17 cellular contexts compared by ENCODE assay signal in the genomic region with DNA sequence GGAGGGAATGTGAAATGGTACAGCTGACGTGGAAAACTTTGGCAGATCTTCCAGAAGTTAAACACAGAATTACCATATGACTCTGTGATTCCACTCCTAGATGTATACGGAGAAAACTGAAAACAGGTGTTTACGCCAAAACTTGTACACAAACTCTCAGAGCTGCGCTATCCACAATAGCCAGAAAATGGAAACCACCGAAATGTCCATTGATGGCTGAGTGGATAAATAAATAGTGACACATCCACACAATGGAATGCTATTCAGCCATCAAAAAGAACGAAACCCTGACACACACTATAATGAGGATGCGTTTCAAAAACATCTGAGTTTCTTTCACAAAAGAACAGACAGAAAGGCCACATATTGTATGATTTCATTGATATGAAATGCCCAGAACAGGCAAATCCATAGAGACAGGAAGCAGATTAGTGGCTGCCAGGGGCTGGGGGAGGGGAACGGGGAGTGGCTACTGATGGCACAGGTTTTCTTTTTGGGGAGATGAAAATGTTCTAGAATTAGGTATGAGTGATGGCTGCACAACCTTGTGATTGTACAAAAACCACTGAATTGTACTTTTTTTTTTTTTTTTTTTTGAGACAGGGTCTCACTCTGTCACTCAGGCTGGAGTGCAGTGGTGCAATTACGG. TPM values are rescaled to one million over a fixed set of nuclear protein-coding genes. Genes with fewer than 3 reads are reported as not detected.
DNase-seq lines count a peak whose midpoint lies in the region; ATAC-seq lines count a peak whose summit lies in the region.
"Had no signal": no experiment of that assay in that cellular context is flagged by ENCODE, and none has a peak within 500 bp of the region (broad histone marks: within the 10 kb centered on the region; RNA-seq: fewer than 3 reads in every experiment).

No MANE protein-coding gene starts in this region.

- no peaks in the 10 kb centered on the region for H3K27me3 Mint-ChIP-seq in activated naive CD4-positive, alpha-beta T cell treated with anti-CD3 and anti-CD28 coated beads for 36 hours (ENCODE audit: low read depth)
- no peaks in the 10 kb centered on the region for H3K27me3 Mint-ChIP-seq in T-helper 17 cell
- no peaks in the 10 kb centered on the region for H3K27me3 Mint-ChIP-seq in stimulated activated memory B cell treated with anti-CD40 and anti-IgM and Interleukin-4, amounts not matched to agents 10 μg/mL and 1 μg/mL and 100 μg/mL, for 72 hours
- H3K27me3 Mint-ChIP-seq: activated naive CD4-positive, alpha-beta T cell treated with anti-CD3 and anti-CD28 coated beads, Interleukin-2, amount 50 U/mL, for 24 hours; central memory CD8-positive, alpha-beta T cell had no signal

- H3K4me3 Mint-ChIP-seq in activated naive CD4-positive, alpha-beta T cell treated with anti-CD3 and anti-CD28 coated beads for 36 hours: no peak overlapping the region
- no peak overlapping the region for H3K4me3 Mint-ChIP-seq in T-helper 17 cell
- no peak overlapping the region for H3K4me3 Mint-ChIP-seq in stimulated activated memory B cell treated with anti-CD40 and anti-IgM and Interleukin-4, amounts not matched to agents 10 μg/mL and 1 μg/mL and 100 μg/mL, for 72 hours
- H3K4me3 Mint-ChIP-seq: activated naive CD4-positive, alpha-beta T cell treated with anti-CD3 and anti-CD28 coated beads, Interleukin-2, amount 50 U/mL, for 24 hours; central memory CD8-positive, alpha-beta T cell; mesothelial cell of epicardium had no signal

- H3K27ac Mint-ChIP-seq in activated naive CD4-positive, alpha-beta T cell treated with anti-CD3 and anti-CD28 coated beads for 36 hours: no peak overlapping the region
- peak overlapping the region; percentile 88 for H3K27ac Mint-ChIP-seq in T-helper 17 cell
- H3K27ac Mint-ChIP-seq in stimulated activated memory B cell treated with anti-CD40 and anti-IgM and Interleukin-4, amounts not matched to agents 10 μg/mL and 1 μg/mL and 100 μg/mL, for 72 hours: peak overlapping the region; percentile 28
- H3K27ac Mint-ChIP-seq: mesothelial cell of epicardium had no signal

- peaks cover 25% of the 10 kb centered on the region for H3K4me1 Mint-ChIP-seq in activated naive CD4-positive, alpha-beta T cell treated with anti-CD3 and anti-CD28 coated beads for 36 hours (ENCODE audit: low read depth)
- H3K4me1 Mint-ChIP-seq in T-helper 17 cell: peaks cover 22% of the 10 kb centered on the region
- peaks cover 25% of the 10 kb centered on the region for H3K4me1 Mint-ChIP-seq in stimulated activated memory B cell treated with anti-CD40 and anti-IgM and Interleukin-4, amounts not matched to agents 10 μg/mL and 1 μg/mL and 100 μg/mL, for 72 hours

- H3K9me3 Mint-ChIP-seq in activated naive CD4-positive, alpha-beta T cell treated with anti-CD3 and anti-CD28 coated beads for 36 hours: no peaks in the 10 kb centered on the region
- H3K9me3 Mint-ChIP-seq in stimulated activated memory B cell treated with anti-CD40 and anti-IgM and Interleukin-4, amounts not matched to agents 10 μg/mL and 1 μg/mL and 100 μg/mL, for 72 hours: no peaks in the 10 kb centered on the region
- H3K9me3 Mint-ChIP-seq: activated naive CD4-positive, alpha-beta T cell treated with anti-CD3 and anti-CD28 coated beads, Interleukin-2, amount 50 U/mL, for 24 hours; central memory CD8-positive, alpha-beta T cell; mesothelial cell of epicardium had no signal

- no peaks in the 10 kb centered on the region for H3K9me3 ChIP-seq in T-helper 17 cell (ENCODE audit: control insufficient read depth, low read length, poor library complexity, severe bottlenecking)
- H3K9me3 ChIP-seq: pancreas had no signal

- CTCF ChIA-PET in activated naive CD4-positive, alpha-beta T cell treated with anti-CD3 and anti-CD28 coated beads for 36 hours (lab: Charles Lee): interaction anchor here (0.8 to 1.0 kb wide), 2 partner anchors 36 to 46 kb away, joined by 3 to 4 read pairs; no protein-coding TSS in a partner anchor

- no peaks in the 10 kb centered on the region for H3K36me3 Mint-ChIP-seq in activated naive CD4-positive, alpha-beta T cell treated with anti-CD3 and anti-CD28 coated beads for 36 hours (ENCODE audit: low read depth)
- peaks cover 2% of the 10 kb centered on the region for H3K36me3 Mint-ChIP-seq in T-helper 17 cell (ENCODE audit: low read depth)
- no peaks in the 10 kb centered on the region for H3K36me3 Mint-ChIP-seq in stimulated activated memory B cell treated with anti-CD40 and anti-IgM and Interleukin-4, amounts not matched to agents 10 μg/mL and 1 μg/mL and 100 μg/mL, for 72 hours
- H3K36me3 Mint-ChIP-seq: activated naive CD4-positive, alpha-beta T cell treated with anti-CD3 and anti-CD28 coated beads, Interleukin-2, amount 50 U/mL, for 24 hours; mesothelial cell of epicardium had no signal

- intact Hi-C loops in activated naive CD4-positive, alpha-beta T cell treated with anti-CD3 and anti-CD28 coated beads for 36 hours (cut with micrococcal nuclease): no loop called here

- no peak for ATAC-seq in T-helper 17 cell
- ATAC-seq in stimulated activated memory B cell treated with anti-CD40 and anti-IgM and Interleukin-4, amounts not matched to agents 10 μg/mL and 1 μg/mL and 100 μg/mL, for 72 hours: no peak
- ATAC-seq: pancreas had no signal

- peak; percentile 47 for DNase-seq in activated naive CD4-positive, alpha-beta T cell treated with anti-CD3 and anti-CD28 coated beads for 36 hours
- no peak for DNase-seq in activated naive CD4-positive, alpha-beta T cell (lab: John Stamatoyannopoulos, UW)
- DNase-seq in T-helper 17 cell (no peak), fibroblast of gingiva (ENCODE audit: low read depth) (peak; percentile 92), epidermal melanocyte (ENCODE audit: insufficient read length, low spot score) (no peak), CD1c-positive myeloid dendritic cell (ENCODE audit: extremely low spot score) (no peak), GOT3 (lab: John Stamatoyannopoulos, UW) (no peak)
- DNase-seq: NCI-H1417; NCI-H510A; pancreas; stimulated activated CD4-positive, alpha-beta T cell treated with anti-CD3 and anti-CD28 coated beads, Interleukin-15, amount 100 ng/mL, for 24 hours; T-helper 9 cell had no signal

RNA-seq across cellular contexts. Expression of gene IL12RB1, which starts 33.0 kb away (rescaled TPM):
- total RNA-seq in activated naive CD4-positive, alpha-beta T cell treated with anti-CD3 and anti-CD28 coated beads for 36 hours: 10 to 100 TPM; 10.1 to 14.4 TPM
- 10 to 100 TPM; 56.7 to 71.1 TPM for total RNA-seq in T-helper 17 cell
- total RNA-seq: epithelial cell of proximal tubule, mesothelial cell of epicardium had no signal

RNA-seq across cellular contexts. Expression of gene MAST3, which starts 43.9 kb away (rescaled TPM):
- 10 to 100 TPM; 12.8 to 13.5 TPM for total RNA-seq in activated naive CD4-positive, alpha-beta T cell treated with anti-CD3 and anti-CD28 coated beads for 36 hours
- 10 to 100 TPM; 38.2 to 50.8 TPM for total RNA-seq in T-helper 17 cell

RNA-seq across cellular contexts. Expression of gene ARRDC2, which starts 45.7 kb away (rescaled TPM):
- total RNA-seq in activated naive CD4-positive, alpha-beta T cell treated with anti-CD3 and anti-CD28 coated beads for 36 hours: 10 to 100 TPM; 17.7 to 19.0 TPM
- total RNA-seq in T-helper 17 cell: 100 to 1,000 TPM; 165 to 166 TPM

Comparison
In these comparisons a context has a peak if more than half of its experiments do, and no peak if none do; other contexts are left out.
1. DNase-seq: peak in activated naive CD4-positive, alpha-beta T cell treated with anti-CD3 and anti-CD28 coated beads for 36 hours (single experiment) and fibroblast of gingiva (single experiment); none in activated naive CD4-positive, alpha-beta T cell (0 of 4), T-helper 17 cell (0 of 3), epidermal melanocyte (single experiment), CD1c-positive myeloid dendritic cell (single experiment) and GOT3 (single experiment).
2. RNA of gene ARRDC2, which starts 45.7 kb away (total RNA-seq): 165 to 166 TPM in T-helper 17 cell; 17.7 to 19.0 TPM in activated naive CD4-positive, alpha-beta T cell treated with anti-CD3 and anti-CD28 coated beads for 36 hours; every median in the first group is over 4 times any median in the second.